1 cellular context compared by ENCODE assay signal in the genomic region with DNA sequence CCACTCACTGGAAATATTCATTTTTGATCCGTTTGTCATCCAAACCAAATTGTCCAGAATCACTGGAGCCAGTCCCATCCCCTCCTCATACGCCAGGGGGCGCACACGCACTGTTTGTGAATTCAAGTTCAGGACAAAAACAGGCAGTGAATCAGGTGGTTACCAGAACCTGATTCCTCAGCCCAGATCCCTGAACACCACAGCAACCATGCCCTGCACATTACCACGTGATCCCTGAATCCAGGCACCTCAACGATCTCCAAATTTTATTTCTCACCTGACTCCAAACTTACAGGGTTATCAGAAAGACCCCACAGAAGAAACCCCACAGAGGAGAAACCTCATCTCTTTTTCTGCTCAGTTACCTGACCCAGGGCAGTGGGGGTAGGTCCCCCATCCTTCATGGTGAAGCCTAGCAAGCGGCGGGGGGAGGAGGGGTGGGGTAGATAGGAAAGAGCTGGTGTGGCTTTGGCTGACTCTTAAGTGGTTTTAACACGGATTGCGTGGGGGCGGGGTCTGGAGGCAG.
A peak's percentile ranks its signal among the peaks of the same experiment; 100 is the strongest.
TF ChIP-seq lines count a peak whose summit lies in the region.

No MANE protein-coding gene starts in this region.

TF ChIP-seq in K562, 482 proteins besides CTCF, POLR2A, EP300 and RAD21 (continued from another document and continues in another):
- 0 out of 2 replicates have a peak, but pooled peaks have one; percentile 56 for TF ChIP-seq XRCC5 (IDR thresholded peaks at IDR 0.05; ENCODE audit: low read depth, low read length)
- no peak for TF ChIP-seq HEY1 (CRISPR knock-in tag; IDR thresholded peaks at IDR 0.05; ENCODE audit: borderline replicate concordance)
- no peak for TF ChIP-seq TAF9B (IDR thresholded peaks at IDR 0.05; ENCODE audit: partially characterized antibody)
- TF ChIP-seq ZNF551 (CRISPR knock-in tag; IDR thresholded peaks at IDR 0.05): no peak
- no peak for TF ChIP-seq TEAD2 (tag; IDR thresholded peaks at IDR 0.05)
- TF ChIP-seq, protein P1, sequence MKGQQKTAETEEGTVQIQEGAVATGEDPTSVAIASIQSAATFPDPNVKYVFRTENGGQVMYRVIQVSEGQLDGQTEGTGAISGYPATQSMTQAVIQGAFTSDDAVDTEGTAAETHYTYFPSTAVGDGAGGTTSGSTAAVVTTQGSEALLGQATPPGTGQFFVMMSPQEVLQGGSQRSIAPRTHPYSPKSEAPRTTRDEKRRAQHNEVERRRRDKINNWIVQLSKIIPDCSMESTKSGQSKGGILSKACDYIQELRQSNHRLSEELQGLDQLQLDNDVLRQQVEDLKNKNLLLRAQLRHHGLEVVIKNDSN (CRISPR knock-in tag; IDR thresholded peaks at IDR 0.05): peak; percentile 64
- TF ChIP-seq SMARCB1 (IDR thresholded peaks at IDR 0.05; ENCODE audit: insufficient read length, low read depth): no peak
- TF ChIP-seq LARP7 (IDR thresholded peaks at IDR 0.05): no peak
- TF ChIP-seq FOXP1 (CRISPR knock-in tag; IDR thresholded peaks at IDR 0.05): no peak
- no peak for TF ChIP-seq SP1 (CRISPR knock-in tag; IDR thresholded peaks at IDR 0.05)
- TF ChIP-seq ZNF445 (CRISPR knock-in tag; IDR thresholded peaks at IDR 0.05; ENCODE audit: low read depth): no peak
- no peak for TF ChIP-seq NUFIP1 (IDR thresholded peaks at IDR 0.05; ENCODE audit: partially characterized antibody)
- no peak for TF ChIP-seq BHLHE40 (IDR thresholded peaks at IDR 0.05; ENCODE audit: low read length)
- no peak for TF ChIP-seq KLF13 (tag; IDR thresholded peaks at IDR 0.05; ENCODE audit: borderline replicate concordance, low read depth)
- no peak for TF ChIP-seq PTTG1 (tag; IDR thresholded peaks at IDR 0.05; ENCODE audit: low read depth)
- TF ChIP-seq ZNF24 (IDR thresholded peaks at IDR 0.05): no peak; the same call in 1 of the 2 replicates
- TF ChIP-seq HSF4 (CRISPR knock-in tag; IDR thresholded peaks at IDR 0.05; ENCODE audit: borderline replicate concordance): no peak
- no peak for TF ChIP-seq MIER1 (IDR thresholded peaks at IDR 0.05; ENCODE audit: low read depth)
- TF ChIP-seq LCOR (CRISPR knock-in tag; IDR thresholded peaks at IDR 0.05): peak; percentile 78; the same call in 1 of the 2 replicates
- TF ChIP-seq ZNF778 (CRISPR knock-in tag; IDR thresholded peaks at IDR 0.05): no peak
- TF ChIP-seq ARID3A (IDR thresholded peaks at IDR 0.05; ENCODE audit: borderline replicate concordance, low read depth, low read length): no peak
- TF ChIP-seq, protein P2, sequence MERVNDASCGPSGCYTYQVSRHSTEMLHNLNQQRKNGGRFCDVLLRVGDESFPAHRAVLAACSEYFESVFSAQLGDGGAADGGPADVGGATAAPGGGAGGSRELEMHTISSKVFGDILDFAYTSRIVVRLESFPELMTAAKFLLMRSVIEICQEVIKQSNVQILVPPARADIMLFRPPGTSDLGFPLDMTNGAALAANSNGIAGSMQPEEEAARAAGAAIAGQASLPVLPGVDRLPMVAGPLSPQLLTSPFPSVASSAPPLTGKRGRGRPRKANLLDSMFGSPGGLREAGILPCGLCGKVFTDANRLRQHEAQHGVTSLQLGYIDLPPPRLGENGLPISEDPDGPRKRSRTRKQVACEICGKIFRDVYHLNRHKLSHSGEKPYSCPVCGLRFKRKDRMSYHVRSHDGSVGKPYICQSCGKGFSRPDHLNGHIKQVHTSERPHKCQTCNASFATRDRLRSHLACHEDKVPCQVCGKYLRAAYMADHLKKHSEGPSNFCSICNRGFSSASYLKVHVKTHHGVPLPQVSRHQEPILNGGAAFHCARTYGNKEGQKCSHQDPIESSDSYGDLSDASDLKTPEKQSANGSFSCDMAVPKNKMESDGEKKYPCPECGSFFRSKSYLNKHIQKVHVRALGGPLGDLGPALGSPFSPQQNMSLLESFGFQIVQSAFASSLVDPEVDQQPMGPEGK (CRISPR knock-in tag; IDR thresholded peaks at IDR 0.05; ENCODE audit: borderline replicate concordance): no peak
- no peak for TF ChIP-seq SAFB (IDR thresholded peaks at IDR 0.05; ENCODE audit: borderline replicate concordance, low read depth, low read length)
- no peak for TF ChIP-seq GABPB1 (CRISPR knock-in tag; IDR thresholded peaks at IDR 0.05)
- peak; percentile 64; the same call in 1 of the 2 replicates for TF ChIP-seq CC2D1A (IDR thresholded peaks at IDR 0.05)
- TF ChIP-seq, protein P3, sequence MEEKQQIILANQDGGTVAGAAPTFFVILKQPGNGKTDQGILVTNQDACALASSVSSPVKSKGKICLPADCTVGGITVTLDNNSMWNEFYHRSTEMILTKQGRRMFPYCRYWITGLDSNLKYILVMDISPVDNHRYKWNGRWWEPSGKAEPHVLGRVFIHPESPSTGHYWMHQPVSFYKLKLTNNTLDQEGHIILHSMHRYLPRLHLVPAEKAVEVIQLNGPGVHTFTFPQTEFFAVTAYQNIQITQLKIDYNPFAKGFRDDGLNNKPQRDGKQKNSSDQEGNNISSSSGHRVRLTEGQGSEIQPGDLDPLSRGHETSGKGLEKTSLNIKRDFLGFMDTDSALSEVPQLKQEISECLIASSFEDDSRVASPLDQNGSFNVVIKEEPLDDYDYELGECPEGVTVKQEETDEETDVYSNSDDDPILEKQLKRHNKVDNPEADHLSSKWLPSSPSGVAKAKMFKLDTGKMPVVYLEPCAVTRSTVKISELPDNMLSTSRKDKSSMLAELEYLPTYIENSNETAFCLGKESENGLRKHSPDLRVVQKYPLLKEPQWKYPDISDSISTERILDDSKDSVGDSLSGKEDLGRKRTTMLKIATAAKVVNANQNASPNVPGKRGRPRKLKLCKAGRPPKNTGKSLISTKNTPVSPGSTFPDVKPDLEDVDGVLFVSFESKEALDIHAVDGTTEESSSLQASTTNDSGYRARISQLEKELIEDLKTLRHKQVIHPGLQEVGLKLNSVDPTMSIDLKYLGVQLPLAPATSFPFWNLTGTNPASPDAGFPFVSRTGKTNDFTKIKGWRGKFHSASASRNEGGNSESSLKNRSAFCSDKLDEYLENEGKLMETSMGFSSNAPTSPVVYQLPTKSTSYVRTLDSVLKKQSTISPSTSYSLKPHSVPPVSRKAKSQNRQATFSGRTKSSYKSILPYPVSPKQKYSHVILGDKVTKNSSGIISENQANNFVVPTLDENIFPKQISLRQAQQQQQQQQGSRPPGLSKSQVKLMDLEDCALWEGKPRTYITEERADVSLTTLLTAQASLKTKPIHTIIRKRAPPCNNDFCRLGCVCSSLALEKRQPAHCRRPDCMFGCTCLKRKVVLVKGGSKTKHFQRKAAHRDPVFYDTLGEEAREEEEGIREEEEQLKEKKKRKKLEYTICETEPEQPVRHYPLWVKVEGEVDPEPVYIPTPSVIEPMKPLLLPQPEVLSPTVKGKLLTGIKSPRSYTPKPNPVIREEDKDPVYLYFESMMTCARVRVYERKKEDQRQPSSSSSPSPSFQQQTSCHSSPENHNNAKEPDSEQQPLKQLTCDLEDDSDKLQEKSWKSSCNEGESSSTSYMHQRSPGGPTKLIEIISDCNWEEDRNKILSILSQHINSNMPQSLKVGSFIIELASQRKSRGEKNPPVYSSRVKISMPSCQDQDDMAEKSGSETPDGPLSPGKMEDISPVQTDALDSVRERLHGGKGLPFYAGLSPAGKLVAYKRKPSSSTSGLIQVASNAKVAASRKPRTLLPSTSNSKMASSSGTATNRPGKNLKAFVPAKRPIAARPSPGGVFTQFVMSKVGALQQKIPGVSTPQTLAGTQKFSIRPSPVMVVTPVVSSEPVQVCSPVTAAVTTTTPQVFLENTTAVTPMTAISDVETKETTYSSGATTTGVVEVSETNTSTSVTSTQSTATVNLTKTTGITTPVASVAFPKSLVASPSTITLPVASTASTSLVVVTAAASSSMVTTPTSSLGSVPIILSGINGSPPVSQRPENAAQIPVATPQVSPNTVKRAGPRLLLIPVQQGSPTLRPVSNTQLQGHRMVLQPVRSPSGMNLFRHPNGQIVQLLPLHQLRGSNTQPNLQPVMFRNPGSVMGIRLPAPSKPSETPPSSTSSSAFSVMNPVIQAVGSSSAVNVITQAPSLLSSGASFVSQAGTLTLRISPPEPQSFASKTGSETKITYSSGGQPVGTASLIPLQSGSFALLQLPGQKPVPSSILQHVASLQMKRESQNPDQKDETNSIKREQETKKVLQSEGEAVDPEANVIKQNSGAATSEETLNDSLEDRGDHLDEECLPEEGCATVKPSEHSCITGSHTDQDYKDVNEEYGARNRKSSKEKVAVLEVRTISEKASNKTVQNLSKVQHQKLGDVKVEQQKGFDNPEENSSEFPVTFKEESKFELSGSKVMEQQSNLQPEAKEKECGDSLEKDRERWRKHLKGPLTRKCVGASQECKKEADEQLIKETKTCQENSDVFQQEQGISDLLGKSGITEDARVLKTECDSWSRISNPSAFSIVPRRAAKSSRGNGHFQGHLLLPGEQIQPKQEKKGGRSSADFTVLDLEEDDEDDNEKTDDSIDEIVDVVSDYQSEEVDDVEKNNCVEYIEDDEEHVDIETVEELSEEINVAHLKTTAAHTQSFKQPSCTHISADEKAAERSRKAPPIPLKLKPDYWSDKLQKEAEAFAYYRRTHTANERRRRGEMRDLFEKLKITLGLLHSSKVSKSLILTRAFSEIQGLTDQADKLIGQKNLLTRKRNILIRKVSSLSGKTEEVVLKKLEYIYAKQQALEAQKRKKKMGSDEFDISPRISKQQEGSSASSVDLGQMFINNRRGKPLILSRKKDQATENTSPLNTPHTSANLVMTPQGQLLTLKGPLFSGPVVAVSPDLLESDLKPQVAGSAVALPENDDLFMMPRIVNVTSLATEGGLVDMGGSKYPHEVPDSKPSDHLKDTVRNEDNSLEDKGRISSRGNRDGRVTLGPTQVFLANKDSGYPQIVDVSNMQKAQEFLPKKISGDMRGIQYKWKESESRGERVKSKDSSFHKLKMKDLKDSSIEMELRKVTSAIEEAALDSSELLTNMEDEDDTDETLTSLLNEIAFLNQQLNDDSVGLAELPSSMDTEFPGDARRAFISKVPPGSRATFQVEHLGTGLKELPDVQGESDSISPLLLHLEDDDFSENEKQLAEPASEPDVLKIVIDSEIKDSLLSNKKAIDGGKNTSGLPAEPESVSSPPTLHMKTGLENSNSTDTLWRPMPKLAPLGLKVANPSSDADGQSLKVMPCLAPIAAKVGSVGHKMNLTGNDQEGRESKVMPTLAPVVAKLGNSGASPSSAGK (IDR thresholded peaks at IDR 0.05): no peak
- no peak for TF ChIP-seq CBFA2T3 (IDR thresholded peaks at IDR 0.05)
- TF ChIP-seq, protein P4, sequence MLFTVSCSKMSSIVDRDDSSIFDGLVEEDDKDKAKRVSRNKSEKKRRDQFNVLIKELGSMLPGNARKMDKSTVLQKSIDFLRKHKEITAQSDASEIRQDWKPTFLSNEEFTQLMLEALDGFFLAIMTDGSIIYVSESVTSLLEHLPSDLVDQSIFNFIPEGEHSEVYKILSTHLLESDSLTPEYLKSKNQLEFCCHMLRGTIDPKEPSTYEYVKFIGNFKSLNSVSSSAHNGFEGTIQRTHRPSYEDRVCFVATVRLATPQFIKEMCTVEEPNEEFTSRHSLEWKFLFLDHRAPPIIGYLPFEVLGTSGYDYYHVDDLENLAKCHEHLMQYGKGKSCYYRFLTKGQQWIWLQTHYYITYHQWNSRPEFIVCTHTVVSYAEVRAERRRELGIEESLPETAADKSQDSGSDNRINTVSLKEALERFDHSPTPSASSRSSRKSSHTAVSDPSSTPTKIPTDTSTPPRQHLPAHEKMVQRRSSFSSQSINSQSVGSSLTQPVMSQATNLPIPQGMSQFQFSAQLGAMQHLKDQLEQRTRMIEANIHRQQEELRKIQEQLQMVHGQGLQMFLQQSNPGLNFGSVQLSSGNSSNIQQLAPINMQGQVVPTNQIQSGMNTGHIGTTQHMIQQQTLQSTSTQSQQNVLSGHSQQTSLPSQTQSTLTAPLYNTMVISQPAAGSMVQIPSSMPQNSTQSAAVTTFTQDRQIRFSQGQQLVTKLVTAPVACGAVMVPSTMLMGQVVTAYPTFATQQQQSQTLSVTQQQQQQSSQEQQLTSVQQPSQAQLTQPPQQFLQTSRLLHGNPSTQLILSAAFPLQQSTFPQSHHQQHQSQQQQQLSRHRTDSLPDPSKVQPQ (CRISPR knock-in tag; IDR thresholded peaks at IDR 0.05; ENCODE audit: borderline replicate concordance): no peak
- TF ChIP-seq SPI1 (IDR thresholded peaks at IDR 0.05; ENCODE audit: borderline replicate concordance, low read depth, low read length): 0 out of 2 replicates have a peak, but pooled peaks have one; percentile 10
- TF ChIP-seq ZNF347 (CRISPR knock-in tag; IDR thresholded peaks at IDR 0.05; ENCODE audit: low read depth): no peak
- TF ChIP-seq RCOR1 (IDR thresholded peaks at IDR 0.05; ENCODE audit: borderline replicate concordance in 1 of 2, low read depth in 2 of 2, low read length in 2 of 2): peak in 1 of 2 experiments; percentile 40; a peak in 1 of 4 replicates
- no peak for TF ChIP-seq ZNF184 (CRISPR knock-in tag; IDR thresholded peaks at IDR 0.05)
- TF ChIP-seq, protein P5, sequence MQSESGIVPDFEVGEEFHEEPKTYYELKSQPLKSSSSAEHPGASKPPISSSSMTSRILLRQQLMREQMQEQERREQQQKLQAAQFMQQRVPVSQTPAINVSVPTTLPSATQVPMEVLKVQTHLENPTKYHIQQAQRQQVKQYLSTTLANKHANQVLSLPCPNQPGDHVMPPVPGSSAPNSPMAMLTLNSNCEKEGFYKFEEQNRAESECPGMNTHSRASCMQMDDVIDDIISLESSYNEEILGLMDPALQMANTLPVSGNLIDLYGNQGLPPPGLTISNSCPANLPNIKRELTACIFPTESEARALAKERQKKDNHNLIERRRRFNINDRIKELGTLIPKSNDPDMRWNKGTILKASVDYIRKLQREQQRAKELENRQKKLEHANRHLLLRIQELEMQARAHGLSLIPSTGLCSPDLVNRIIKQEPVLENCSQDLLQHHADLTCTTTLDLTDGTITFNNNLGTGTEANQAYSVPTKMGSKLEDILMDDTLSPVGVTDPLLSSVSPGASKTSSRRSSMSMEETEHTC (IDR thresholded peaks at IDR 0.05): 0 out of 2 replicates have a peak, but pooled peaks have one; percentile 28
- no peak; a peak in 1 of 4 replicates for TF ChIP-seq SIN3A (IDR thresholded peaks at IDR 0.05; ENCODE audit: borderline replicate concordance in 2 of 2, control insufficient read depth in 1 of 2, low read depth in 2 of 2, low read length in 2 of 2)
- no peak for TF ChIP-seq ARID3B (CRISPR knock-in tag; IDR thresholded peaks at IDR 0.05; ENCODE audit: borderline replicate concordance)
- TF ChIP-seq RFX7 (CRISPR knock-in tag; IDR thresholded peaks at IDR 0.05): no peak
